Comparison of ENCODE assay signal across 8 cellular contexts in genomic region chr13:71864981-71865857, GRCh38. TPM values are rescaled to one million over a fixed set of nuclear protein-coding genes. Genes with fewer than 3 reads are reported as not detected.
DNase-seq lines count a peak whose midpoint lies in the region; ATAC-seq and TF ChIP-seq lines count a peak whose summit lies in the region.

No MANE protein-coding gene starts in this region.

- DNase-seq in H7 (peak; percentile 57), WTC11 (ENCODE audit: low spot score) (peak; percentile 30), foreskin fibroblast (peak in 1 of 2 donors; percentile 32), neural crest cell (ENCODE audit: low read depth, low spot score) (peak; percentile 28)

- peak overlapping the region; percentile 90 for H3K4me3 Mint-ChIP-seq in WTC11
- H3K4me3 Mint-ChIP-seq in neural crest cell: peak overlapping the region; percentile 98

- H3K27ac Mint-ChIP-seq in WTC11: no peak overlapping the region
- peak overlapping the region; percentile 81 for H3K27ac Mint-ChIP-seq in neural crest cell (ENCODE audit: unreplicated experiment)

- POLR2A ChIA-PET in WTC11 (lab: Charles Lee): no interaction called here

- peaks cover 72% of the 10 kb centered on the region for H3K27me3 ChIP-seq in H7 (ENCODE audit: control insufficient read depth, insufficient read depth, low read length)

- TF ChIP-seq CTCF in 22Rv1 (IDR thresholded peaks at IDR 0.05) (no peak), WTC11 (IDR thresholded peaks at IDR 0.05) (no peak), foreskin fibroblast (IDR thresholded peaks at IDR 0.05; ENCODE audit: low read depth, low read length) (no peak), neural crest cell (conservative IDR thresholded peaks at IDR 0.05) (no peak)

- no peaks in the 10 kb centered on the region for H3K36me3 ChIP-seq in H7 (replicated peaks; ENCODE audit: control insufficient read depth, insufficient read depth, low read length)

- CTCF ChIA-PET in WTC11 (lab: Charles Lee): interaction anchor here (0.6 to 1.9 kb wide), 5 partner anchors 12 to 114 kb away, joined by 3 to 8 read pairs (median 6); no protein-coding TSS in a partner anchor

- peak overlapping the region; percentile 40; the same call in 1 of the 2 replicates for H3K27ac ChIP-seq in 22Rv1

- peaks cover 95% of the 10 kb centered on the region for H3K27me3 Mint-ChIP-seq in WTC11 (ENCODE audit: low read depth)
- peaks cover 63% of the 10 kb centered on the region for H3K27me3 Mint-ChIP-seq in neural crest cell (ENCODE audit: low read depth)

- peak overlapping the region; percentile 67 for H3K4me3 ChIP-seq in H7 (ENCODE audit: insufficient read depth, low read depth, low read length)
- H3K4me3 ChIP-seq in foreskin fibroblast (ENCODE audit: low read depth in 1 of 2, low read length in 2 of 2): peak overlapping the region; percentile 41 to 75

- no peaks in the 10 kb centered on the region for H3K36me3 Mint-ChIP-seq in WTC11
- no peaks in the 10 kb centered on the region for H3K36me3 Mint-ChIP-seq in neural crest cell (ENCODE audit: low read depth)

- H3K4me1 Mint-ChIP-seq in WTC11: peaks cover 38% of the 10 kb centered on the region
- peaks cover 52% of the 10 kb centered on the region for H3K4me1 Mint-ChIP-seq in neural crest cell

- H3K9me3 Mint-ChIP-seq in WTC11 (no peaks in the 10 kb centered on the region), neural crest cell (no peaks in the 10 kb centered on the region)

- peak; percentile 26 for ATAC-seq in WTC11
- ATAC-seq in GM21737 (IDR thresholded peaks at IDR 0.05; ENCODE audit: unreplicated experiment): no peak
- ATAC-seq in HG03565 (IDR thresholded peaks at IDR 0.05; ENCODE audit: unreplicated experiment): no peak
- no peak for ATAC-seq in HG02885 (IDR thresholded peaks at IDR 0.05; ENCODE audit: poor library complexity, unreplicated experiment)

TF ChIP-seq in WTC11, 78 proteins besides CTCF, POLR2A, EP300 and RAD21:
- peak; percentile 29; the same call in 1 of the 2 replicates for TF ChIP-seq ZBTB21 (CRISPR knock-in tag; IDR thresholded peaks at IDR 0.05; ENCODE audit: borderline replicate concordance)
- TF ChIP-seq SMAD4 (CRISPR knock-in tag; IDR thresholded peaks at IDR 0.05): no peak
- no peak for TF ChIP-seq E2F4 (CRISPR knock-in tag; IDR thresholded peaks at IDR 0.05; ENCODE audit: borderline replicate concordance, low read depth)
- no peak for TF ChIP-seq RELA (CRISPR knock-in tag; IDR thresholded peaks at IDR 0.05; ENCODE audit: borderline replicate concordance)
- 0 out of 2 replicates have a peak, but pooled peaks have one; percentile 73 for TF ChIP-seq ZBTB43 (CRISPR knock-in tag; IDR thresholded peaks at IDR 0.05)
- peak; percentile 1; the same call in 1 of the 2 replicates for TF ChIP-seq FOXP1 (CRISPR knock-in tag; IDR thresholded peaks at IDR 0.05; ENCODE audit: borderline replicate concordance)
- TF ChIP-seq HMGXB4 (CRISPR knock-in tag; IDR thresholded peaks at IDR 0.05): 0 out of 2 replicates have a peak, but pooled peaks have one; percentile 61
- TF ChIP-seq NR2C2 (CRISPR knock-in tag; IDR thresholded peaks at IDR 0.05): no peak
- TF ChIP-seq PREB (CRISPR knock-in tag; IDR thresholded peaks at IDR 0.05; ENCODE audit: borderline replicate concordance): no peak
- TF ChIP-seq MYBL2 (CRISPR knock-in tag; IDR thresholded peaks at IDR 0.05): 0 out of 2 replicates have a peak, but pooled peaks have one; percentile 12
- no peak for TF ChIP-seq ELF4 (CRISPR knock-in tag; IDR thresholded peaks at IDR 0.05; ENCODE audit: low read depth)
- TF ChIP-seq FOXP4 (CRISPR knock-in tag; IDR thresholded peaks at IDR 0.05): no peak
- 0 out of 2 replicates have a peak, but pooled peaks have one; percentile 47 for TF ChIP-seq E2F5 (CRISPR knock-in tag; IDR thresholded peaks at IDR 0.05)

RNA-seq across cellular contexts. Expression of gene DACH1, which starts 1.8 kb away (rescaled TPM):
- 0.28 TPM in 1 of 2 replicates, not detected in the other for total RNA-seq in H7 (2014; rRNA removed; shearing (Covaris generic))
- total RNA-seq in WTC11 (2021) (0.31 to 0.39 TPM (median 0.37 TPM) in 3 replicates), neural crest cell (23.7 and 24.6 TPM in 2 replicates)

Comparison
In these comparisons a context has a peak if more than half of its experiments do, and no peak if none do; other contexts are left out.
1. RNA of gene DACH1, which starts 1.8 kb away (total RNA-seq): 23.7 to 24.6 TPM in neural crest cell; 0.31 to 0.39 TPM in WTC11 and 0.28 TPM in H7; every median in the first group is over 10 times any median in the second.